Comparison of ENCODE assay signal across 1 cellular context in the genomic region with DNA sequence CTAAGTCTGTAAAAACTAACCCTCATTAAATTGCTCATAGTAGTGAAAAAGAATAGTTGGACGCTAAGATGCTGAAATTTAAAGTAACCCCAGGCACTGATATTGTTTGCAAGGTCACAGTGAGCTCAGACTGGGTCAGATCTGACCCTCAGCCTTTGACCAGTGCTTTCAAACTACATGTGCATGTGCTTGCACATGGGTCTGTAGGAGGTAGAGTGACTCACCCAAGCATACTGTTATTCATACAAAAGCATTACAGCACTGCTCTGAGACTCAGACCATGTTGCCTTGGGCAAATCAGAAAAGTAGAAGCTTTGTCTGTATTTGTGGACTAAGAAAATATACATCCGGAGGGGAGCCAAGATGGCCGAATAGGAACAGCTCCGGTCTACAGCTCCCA.
A peak's percentile ranks its signal among the peaks of the same experiment; 100 is the strongest.
TF ChIP-seq lines count a peak whose summit lies in the region.

No MANE protein-coding gene starts in this region.

TF ChIP-seq in H1, 55 proteins besides CTCF, POLR2A, EP300 and RAD21:
- TF ChIP-seq SAP30 (IDR thresholded peaks at IDR 0.05; ENCODE audit: insufficient read depth, insufficient replicate concordance, low read length): no peak
- TF ChIP-seq, protein P1, sequence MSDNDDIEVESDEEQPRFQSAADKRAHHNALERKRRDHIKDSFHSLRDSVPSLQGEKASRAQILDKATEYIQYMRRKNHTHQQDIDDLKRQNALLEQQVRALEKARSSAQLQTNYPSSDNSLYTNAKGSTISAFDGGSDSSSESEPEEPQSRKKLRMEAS (IDR thresholded peaks at IDR 0.05): peak; percentile 56; the same call in 1 of the 2 replicates
- TF ChIP-seq RXRA (IDR thresholded peaks at IDR 0.05; ENCODE audit: insufficient read depth, low read depth, low read length): no peak
- TF ChIP-seq YY1 (IDR thresholded peaks at IDR 0.05; ENCODE audit: low read depth, low read length): 0 out of 2 replicates have a peak, but pooled peaks have one; percentile 24
- TF ChIP-seq ASH2L (IDR thresholded peaks at IDR 0.05; ENCODE audit: low read length): no peak
- no peak for TF ChIP-seq SP4 (IDR thresholded peaks at IDR 0.05; ENCODE audit: low read length)
- TF ChIP-seq EGR1 (IDR thresholded peaks at IDR 0.05; ENCODE audit: borderline replicate concordance, low read depth, low read length): no peak
- no peak for TF ChIP-seq TAF1 (IDR thresholded peaks at IDR 0.05; ENCODE audit: low read depth, low read length)
- no peak for TF ChIP-seq RNF2 (IDR thresholded peaks at IDR 0.05; ENCODE audit: borderline replicate concordance, low read depth, low read length, missing control alignments, poor library complexity, severe bottlenecking)
